In the genomic region with DNA sequence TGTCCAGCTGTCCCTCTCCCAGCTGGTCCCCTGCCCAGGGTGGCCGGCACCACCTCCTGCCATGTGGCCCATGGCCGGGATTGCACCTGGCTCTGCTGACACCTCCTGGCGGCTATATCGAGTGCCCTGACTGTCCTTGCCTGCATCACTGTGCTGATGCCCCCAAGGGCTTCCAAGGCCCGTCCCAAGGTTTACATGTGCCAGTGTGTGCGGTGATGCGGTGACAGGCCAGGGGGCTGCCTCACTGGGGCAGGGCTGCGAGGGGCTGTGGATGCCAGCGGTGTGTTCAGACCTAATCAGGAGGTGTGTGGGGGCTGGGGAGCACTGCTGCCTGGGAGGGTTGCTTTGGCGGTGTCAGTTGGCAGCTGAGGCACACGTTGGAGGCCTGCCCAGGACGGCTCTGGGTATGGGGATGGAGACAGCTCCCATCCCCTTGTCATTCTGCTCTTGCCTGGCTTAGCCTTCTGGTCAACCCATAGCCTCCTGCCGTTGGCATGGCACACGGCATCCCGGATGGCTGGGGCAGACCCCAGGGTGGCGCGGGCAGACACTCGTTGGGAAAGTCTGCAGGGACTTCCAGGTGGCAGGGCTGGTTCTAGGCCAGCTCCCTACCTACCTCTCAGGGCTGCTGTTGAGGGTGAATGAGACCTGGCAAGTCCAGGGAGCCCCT, we compare ENCODE assay signal across 8 cellular contexts. TPM values are rescaled to one million over a fixed set of nuclear protein-coding genes. Genes with fewer than 3 reads are reported as not detected.
DNase-seq lines count a peak whose midpoint lies in the region; ATAC-seq and TF ChIP-seq lines count a peak whose summit lies in the region.

No MANE protein-coding gene starts in this region.

- H3K36me3 ChIP-seq in SK-N-SH (replicated peaks in 1 of 2; ENCODE audit: control insufficient read depth in 1 of 2, insufficient read depth in 2 of 2, low read length in 1 of 2) = no peaks in the 10 kb centered on the region

- H3K9me3 Mint-ChIP-seq in stimulated activated naive B cell treated with anti-CD40 and anti-IgM and Interleukin-4, amounts not matched to agents 10 μg/mL and 1 μg/mL and 100 μg/mL, for 72 hours = peaks cover 2 to 3% of the 10 kb centered on the region in 2 donors

- TF ChIP-seq RAD21 in SK-N-SH (IDR thresholded peaks at IDR 0.05; ENCODE audit: low read length) = no peak

- H3K4me3 ChIP-seq in SK-N-SH (ENCODE audit: low read depth in 2 of 2, low read length in 1 of 2) = no peak overlapping the region

- peak overlapping the region; percentile 90 to 98 for H3K4me3 Mint-ChIP-seq in stimulated activated naive B cell treated with anti-CD40 and anti-IgM and Interleukin-4, amounts not matched to agents 10 μg/mL and 1 μg/mL and 100 μg/mL, for 72 hours

- no peaks in the 10 kb centered on the region for H3K9me2 ChIP-seq in SK-N-SH

- peaks cover 14% of the 10 kb centered on the region for H3F3A ChIP-seq in SK-N-SH (replicated peaks; ENCODE audit: insufficient read depth)

- H3K79me2 ChIP-seq in SK-N-SH (ENCODE audit: insufficient read depth) = peaks cover 100% of the 10 kb centered on the region

- peaks cover 59 to 84% of the 10 kb centered on the region in 2 donors for H3K4me1 Mint-ChIP-seq in stimulated activated naive B cell treated with anti-CD40 and anti-IgM and Interleukin-4, amounts not matched to agents 10 μg/mL and 1 μg/mL and 100 μg/mL, for 72 hours

- DNase-seq in SK-N-SH (peak; percentile 46), SHP77 (lab: John Stamatoyannopoulos, UW) (peak; percentile 68 to 81), left ventricle myocardium superior (peak; percentile 92), omental fat pad (ENCODE audit: low spot score) (no peak)
- no peak for DNase-seq in stimulated activated naive B cell treated with anti-CD40 and anti-IgM and Interleukin-4, amounts not matched to agents 10 μg/mL and 1 μg/mL and 100 μg/mL, for 72 hours

- TF ChIP-seq EP300 in SK-N-SH (IDR thresholded peaks at IDR 0.05; ENCODE audit: borderline replicate concordance in 1 of 2, low read depth in 1 of 2, low read length in 1 of 2) = no peak

- H3K27me3 ChIP-seq in SK-N-SH (ENCODE audit: insufficient read depth) = no peaks in the 10 kb centered on the region

- H3K9ac ChIP-seq in SK-N-SH = no peak overlapping the region

- H2AFZ ChIP-seq in SK-N-SH (ENCODE audit: low read depth) = no peak overlapping the region

- no peak for ATAC-seq in SK-N-SH treated with all-trans-retinoic acid at 6 μM for 48 hours
- ATAC-seq in left ventricle myocardium superior = peak; percentile 63
- no peak for ATAC-seq in stimulated activated naive B cell treated with anti-CD40 and anti-IgM and Interleukin-4, amounts not matched to agents 10 μg/mL and 1 μg/mL and 100 μg/mL, for 72 hours (replicated peaks)
- ATAC-seq in HG03342 (IDR thresholded peaks at IDR 0.05; ENCODE audit: unreplicated experiment) = no peak
- ATAC-seq in GM18519 (IDR thresholded peaks at IDR 0.05; ENCODE audit: low FRiP score, unreplicated experiment) = no peak
- ATAC-seq in omental fat pad (ENCODE audit: low FRiP score) = no peak

- WGBS in SK-N-SH (ENCODE audit: low lambda C conversion rate) = 75% methylated on average over 11 of the region's 18 CpGs

- H4K20me1 ChIP-seq in SK-N-SH (ENCODE audit: insufficient read depth) = peaks cover 88% of the 10 kb centered on the region

- H3K36me3 Mint-ChIP-seq in stimulated activated naive B cell treated with anti-CD40 and anti-IgM and Interleukin-4, amounts not matched to agents 10 μg/mL and 1 μg/mL and 100 μg/mL, for 72 hours = peaks cover 33 to 58% of the 10 kb centered on the region in 2 donors

- peak overlapping the region; percentile 84 for H3K27ac Mint-ChIP-seq in stimulated activated naive B cell treated with anti-CD40 and anti-IgM and Interleukin-4, amounts not matched to agents 10 μg/mL and 1 μg/mL and 100 μg/mL, for 72 hours

- no peak for TF ChIP-seq CTCF in SK-N-SH (IDR thresholded peaks at IDR 0.05)
- no peak for TF ChIP-seq CTCF in omental fat pad (IDR thresholded peaks at IDR 0.05)

- peaks cover 31 to 69% of the 10 kb centered on the region in 2 experiments for H3K4me1 ChIP-seq in SK-N-SH (ENCODE audit: control insufficient read depth in 1 of 2, insufficient read depth in 2 of 2, low read depth in 1 of 2, low read length in 1 of 2)

- peaks cover 0 to 4% of the 10 kb centered on the region in 2 donors for H3K27me3 Mint-ChIP-seq in stimulated activated naive B cell treated with anti-CD40 and anti-IgM and Interleukin-4, amounts not matched to agents 10 μg/mL and 1 μg/mL and 100 μg/mL, for 72 hours

- POLR2A ChIA-PET in SK-N-SH (lab: Yijun Ruan, JAX) = no interaction called here

- CTCF ChIA-PET in SK-N-SH (lab: Yijun Ruan, JAX) = interaction anchor here (1.0 to 3.7 kb wide), 4 partner anchors 11 to 221 kb away, joined by 3 to 26 read pairs (median 4); no protein-coding TSS in a partner anchor

- peak overlapping the region; percentile 38; the same call in 1 of the 2 replicates for H3K4me2 ChIP-seq in SK-N-SH

- H3K9me3 ChIP-seq in SK-N-SH = no peaks in the 10 kb centered on the region

- peak overlapping the region; percentile 16 to 43; a peak in 2 of 4 replicates for H3K27ac ChIP-seq in SK-N-SH (ENCODE audit: low read depth in 2 of 2, low read length in 1 of 2)

- intact Hi-C loops in left ventricle myocardium superior (cut with micrococcal nuclease) = no loop called here

TF ChIP-seq in SK-N-SH, 30 proteins besides CTCF, POLR2A, EP300 and RAD21:
- 0 out of 2 replicates have a peak, but pooled peaks have one; percentile 27 for TF ChIP-seq MXI1 (IDR thresholded peaks at IDR 0.05; ENCODE audit: low read depth, low read length)
- TF ChIP-seq, protein P1, sequence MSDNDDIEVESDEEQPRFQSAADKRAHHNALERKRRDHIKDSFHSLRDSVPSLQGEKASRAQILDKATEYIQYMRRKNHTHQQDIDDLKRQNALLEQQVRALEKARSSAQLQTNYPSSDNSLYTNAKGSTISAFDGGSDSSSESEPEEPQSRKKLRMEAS (IDR thresholded peaks at IDR 0.05; ENCODE audit: low read depth) = no peak

TF ChIP-seq in SK-N-SH treated with all-trans-retinoic acid at 6 μM for 48 hours, 23 proteins besides CTCF, POLR2A, EP300 and RAD21:
- TF ChIP-seq ESRRG (CRISPR knock-in tag; IDR thresholded peaks at IDR 0.05) = no peak
- TF ChIP-seq ARNTL (CRISPR knock-in tag; IDR thresholded peaks at IDR 0.05; ENCODE audit: borderline replicate concordance, low read depth) = no peak
- TF ChIP-seq RARB (CRISPR knock-in tag; IDR thresholded peaks at IDR 0.05) = no peak
- TF ChIP-seq, protein P2, sequence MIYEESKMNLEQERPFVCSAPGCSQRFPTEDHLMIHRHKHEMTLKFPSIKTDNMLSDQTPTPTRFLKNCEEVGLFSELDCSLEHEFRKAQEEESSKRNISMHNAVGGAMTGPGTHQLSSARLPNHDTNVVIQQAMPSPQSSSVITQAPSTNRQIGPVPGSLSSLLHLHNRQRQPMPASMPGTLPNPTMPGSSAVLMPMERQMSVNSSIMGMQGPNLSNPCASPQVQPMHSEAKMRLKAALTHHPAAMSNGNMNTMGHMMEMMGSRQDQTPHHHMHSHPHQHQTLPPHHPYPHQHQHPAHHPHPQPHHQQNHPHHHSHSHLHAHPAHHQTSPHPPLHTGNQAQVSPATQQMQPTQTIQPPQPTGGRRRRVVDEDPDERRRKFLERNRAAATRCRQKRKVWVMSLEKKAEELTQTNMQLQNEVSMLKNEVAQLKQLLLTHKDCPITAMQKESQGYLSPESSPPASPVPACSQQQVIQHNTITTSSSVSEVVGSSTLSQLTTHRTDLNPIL (CRISPR knock-in tag; IDR thresholded peaks at IDR 0.05; ENCODE audit: low read depth) = no peak
- TF ChIP-seq TCF4 (CRISPR knock-in tag; IDR thresholded peaks at IDR 0.05; ENCODE audit: borderline replicate concordance) = no peak
- no peak for TF ChIP-seq OSR1 (CRISPR knock-in tag; IDR thresholded peaks at IDR 0.05)
- TF ChIP-seq ZFP3 (CRISPR knock-in tag; IDR thresholded peaks at IDR 0.05) = no peak
- TF ChIP-seq PPARA (CRISPR knock-in tag; IDR thresholded peaks at IDR 0.05; ENCODE audit: borderline replicate concordance) = no peak
- TF ChIP-seq, protein P3, sequence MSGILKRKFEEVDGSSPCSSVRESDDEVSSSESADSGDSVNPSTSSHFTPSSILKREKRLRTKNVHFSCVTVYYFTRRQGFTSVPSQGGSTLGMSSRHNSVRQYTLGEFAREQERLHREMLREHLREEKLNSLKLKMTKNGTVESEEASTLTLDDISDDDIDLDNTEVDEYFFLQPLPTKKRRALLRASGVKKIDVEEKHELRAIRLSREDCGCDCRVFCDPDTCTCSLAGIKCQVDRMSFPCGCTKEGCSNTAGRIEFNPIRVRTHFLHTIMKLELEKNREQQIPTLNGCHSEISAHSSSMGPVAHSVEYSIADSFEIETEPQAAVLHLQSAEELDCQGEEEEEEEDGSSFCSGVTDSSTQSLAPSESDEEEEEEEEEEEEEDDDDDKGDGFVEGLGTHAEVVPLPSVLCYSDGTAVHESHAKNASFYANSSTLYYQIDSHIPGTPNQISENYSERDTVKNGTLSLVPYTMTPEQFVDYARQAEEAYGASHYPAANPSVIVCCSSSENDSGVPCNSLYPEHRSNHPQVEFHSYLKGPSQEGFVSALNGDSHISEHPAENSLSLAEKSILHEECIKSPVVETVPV (CRISPR knock-in tag; IDR thresholded peaks at IDR 0.05) = no peak
- TF ChIP-seq ZFP30 (CRISPR knock-in tag; IDR thresholded peaks at IDR 0.05) = no peak
- TF ChIP-seq SNAI2 (CRISPR knock-in tag; IDR thresholded peaks at IDR 0.05) = no peak
- no peak for TF ChIP-seq ZNF8 (CRISPR knock-in tag; IDR thresholded peaks at IDR 0.05)

RNA-seq across cellular contexts. Expression of a gene that starts 5.5 kb away (rescaled TPM):
- polyA plus RNA-seq in SK-N-SH (2012; rRNA removed) = 21.2 and 30.0 TPM in 2 replicates
- polyA plus RNA-seq in SK-N-SH (2012; cell fraction: cytosol; rRNA removed) = 26.0 and 35.8 TPM in 2 replicates
- polyA plus RNA-seq in SK-N-SH (2012; cell fraction: nucleus; rRNA removed) = 74.2 and 81.7 TPM in 2 replicates
- total RNA-seq in left ventricle myocardium superior (38.6 TPM), omental fat pad (100 to 1,000 TPM in 1 of 4 donors, 10 to 100 TPM in 3; 36.8 to 170 (median 58.5) TPM)

RNA-seq across cellular contexts. Expression of a gene that starts 36.8 kb away (rescaled TPM):
- 3.9 and 4.0 TPM in 2 replicates for polyA plus RNA-seq in SK-N-SH (2012; rRNA removed)
- 2.1 and 3.4 TPM in 2 replicates for polyA plus RNA-seq in SK-N-SH (2012; cell fraction: cytosol; rRNA removed)
- polyA plus RNA-seq in SK-N-SH (2012; cell fraction: nucleus; rRNA removed) = 5.6 and 5.7 TPM in 2 replicates
- 22.1 TPM for total RNA-seq in left ventricle myocardium superior
- 10 to 100 TPM in 2 of 4 donors, 1 to 10 TPM in 2; 7.5 to 19.1 (median 9.6) TPM for total RNA-seq in omental fat pad

Comparison
In these comparisons a context has a peak if more than half of its experiments do, and no peak if none do; other contexts are left out.
1. DNase-seq: peak in SK-N-SH (single experiment), SHP77 (2 of 2) and left ventricle myocardium superior (single experiment); none in stimulated activated naive B cell treated with anti-CD40 and anti-IgM and Interleukin-4, amounts not matched to agents 10 μg/mL and 1 μg/mL and 100 μg/mL, for 72 hours (single experiment) and omental fat pad (single experiment).